20 cellular contexts compared by ENCODE assay signal in the genomic region with DNA sequence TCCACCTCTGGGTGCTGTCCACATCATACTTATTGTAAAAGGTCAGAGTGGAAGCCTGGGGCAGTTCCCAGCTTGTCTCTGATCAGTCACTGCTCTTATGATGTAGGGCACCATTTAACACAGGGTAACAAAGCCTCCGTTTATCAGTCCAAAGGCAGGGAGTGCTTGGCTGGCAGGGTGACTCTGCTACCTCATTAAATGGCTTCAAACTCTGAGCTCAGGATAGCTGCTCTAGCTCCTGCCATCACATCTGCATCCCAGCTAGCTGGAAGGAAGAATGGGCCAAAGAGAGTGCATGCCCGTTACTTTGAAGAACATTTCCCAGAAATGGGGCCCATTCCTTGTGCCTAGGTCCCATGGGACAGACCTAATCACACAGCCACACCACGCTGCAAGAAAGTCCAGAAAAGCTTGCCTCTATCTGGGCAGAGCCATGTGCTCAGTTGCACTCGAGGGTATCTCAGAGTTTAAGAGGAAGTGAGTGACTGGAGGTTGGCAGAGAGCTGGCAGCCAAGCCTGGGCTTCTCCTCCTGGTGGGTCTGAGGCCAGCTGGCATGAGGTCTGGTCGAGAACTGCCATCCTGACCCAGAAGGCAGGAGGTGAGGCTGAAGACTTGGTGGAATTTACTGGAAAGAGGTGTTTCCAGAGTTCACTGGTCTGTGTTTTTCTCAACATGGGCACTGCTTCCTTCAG.
DNase-seq lines count a peak whose midpoint lies in the region; ATAC-seq and TF ChIP-seq lines count a peak whose summit lies in the region.
"Had no signal": no experiment of that assay in that cellular context is flagged by ENCODE, and none has a peak within 500 bp of the region (broad histone marks: within the 10 kb centered on the region; RNA-seq: fewer than 3 reads in every experiment).

No MANE protein-coding gene starts in this region.

- no peak overlapping the region for H3K27ac ChIP-seq in heart right ventricle
- H3K27ac ChIP-seq in RWPE2 (ENCODE audit: poor library complexity, severe bottlenecking): no peak overlapping the region
- no peak overlapping the region for H3K27ac ChIP-seq in upper lobe of right lung
- H3K27ac ChIP-seq in tibial artery: no peak overlapping the region
- H3K27ac ChIP-seq: SJSA1 had no signal

- H3K4me1 ChIP-seq in heart right ventricle (no peaks in the 10 kb centered on the region), RWPE2 (ENCODE audit: insufficient read depth, poor library complexity, severe bottlenecking) (no peaks in the 10 kb centered on the region), upper lobe of right lung (no peaks in the 10 kb centered on the region), tibial artery (no peaks in the 10 kb centered on the region)
- H3K4me1 ChIP-seq: SJSA1 had no signal

- TF ChIP-seq CTCF in heart right ventricle (IDR thresholded peaks at IDR 0.05) (no peak), RWPE2 (IDR thresholded peaks at IDR 0.05; ENCODE audit: poor library complexity, severe bottlenecking) (no peak), upper lobe of right lung (IDR thresholded peaks at IDR 0.05) (no peak), tibial artery (IDR thresholded peaks at IDR 0.05) (no peak)

- H3K4me3 ChIP-seq in heart right ventricle (no peak overlapping the region), RWPE2 (ENCODE audit: severe bottlenecking) (no peak overlapping the region), upper lobe of right lung (no peak overlapping the region), tibial artery (no peak overlapping the region)
- H3K4me3 ChIP-seq: SJSA1 had no signal

- 62 to 64% methylated on average over 5 of the region's 5 CpGs for WGBS in heart right ventricle, 2 donors

- H3K36me3 ChIP-seq in heart right ventricle (no peaks in the 10 kb centered on the region), RWPE2 (ENCODE audit: low read depth) (no peaks in the 10 kb centered on the region), upper lobe of right lung (no peaks in the 10 kb centered on the region), tibial artery (no peaks in the 10 kb centered on the region)
- H3K36me3 ChIP-seq: SJSA1 had no signal

- ATAC-seq in Right ventricle myocardium inferior (no peak), heart right ventricle (no peak), RWPE2 (ENCODE audit: low read depth) (no peak), upper lobe of right lung (no peak)
- ATAC-seq: Panc1 had no signal

- DNase-seq in Right ventricle myocardium inferior (ENCODE audit: missing footprints) (peak; percentile 39), heart right ventricle (no peak), RWPE2 (ENCODE audit: low spot score) (peak; percentile 10), islet precursor cell (peak; percentile 17), upper lobe of right lung (peak; percentile 36), tibial artery (no peak), NCI-H526 treated with DMSO at 0.1 percent for 48 hours (lab: John Stamatoyannopoulos, UW) (no peak)
- DNase-seq: CD4-positive, CD25-positive, alpha-beta regulatory T cell; DMS79 treated with DMSO at 0.1 percent for 48 hours; HFFc6; KG1; NCI-H1105; NCI-H146; NCI-H2029; NCI-H226; NCI-H510A treated with DMSO at 0.1 percent for 48 hours; NCI-H774; NK-92 treated with Interleukin-12 subunit alpha and Interleukin-12 subunit beta, amount 100 ng/mL, for 24 hours had no signal

- H3K9me3 ChIP-seq in heart right ventricle (peaks cover 0 to 6% (median 0%) of the 10 kb centered on the region in 11 donors), RWPE2 (ENCODE audit: severe bottlenecking) (no peaks in the 10 kb centered on the region), upper lobe of right lung (no peaks in the 10 kb centered on the region), tibial artery (peaks cover 0 to 4% (median 0%) of the 10 kb centered on the region in 3 donors)

- intact Hi-C loops in Right ventricle myocardium inferior (cut with DNase I): no loop called here
- intact Hi-C loops in heart right ventricle (cut with DNase I): no loop called here
- intact Hi-C loops in upper lobe of right lung (cut with DNase I): no loop called here
- intact Hi-C loops in tibial artery (cut with DNase I; ENCODE audit: low total_unique reads): no loop called here

- H3K27me3 ChIP-seq in heart right ventricle (peaks cover 0 to 53% (median 10%) of the 10 kb centered on the region in 7 donors), RWPE2 (ENCODE audit: insufficient read depth, poor library complexity, severe bottlenecking) (no peaks in the 10 kb centered on the region), upper lobe of right lung (no peaks in the 10 kb centered on the region), tibial artery (peaks cover 0 to 15% of the 10 kb centered on the region in 2 donors)
- H3K27me3 ChIP-seq: SJSA1 had no signal

Comparison
In these comparisons a context has a peak if more than half of its experiments do, and no peak if none do; other contexts are left out.
1. DNase-seq: peak in Right ventricle myocardium inferior (single experiment), RWPE2 (single experiment), islet precursor cell (single experiment) and upper lobe of right lung (single experiment); none in heart right ventricle (0 of 2), tibial artery (0 of 2) and NCI-H526 treated with DMSO at 0.1 percent for 48 hours (single experiment).